In the genomic region with DNA sequence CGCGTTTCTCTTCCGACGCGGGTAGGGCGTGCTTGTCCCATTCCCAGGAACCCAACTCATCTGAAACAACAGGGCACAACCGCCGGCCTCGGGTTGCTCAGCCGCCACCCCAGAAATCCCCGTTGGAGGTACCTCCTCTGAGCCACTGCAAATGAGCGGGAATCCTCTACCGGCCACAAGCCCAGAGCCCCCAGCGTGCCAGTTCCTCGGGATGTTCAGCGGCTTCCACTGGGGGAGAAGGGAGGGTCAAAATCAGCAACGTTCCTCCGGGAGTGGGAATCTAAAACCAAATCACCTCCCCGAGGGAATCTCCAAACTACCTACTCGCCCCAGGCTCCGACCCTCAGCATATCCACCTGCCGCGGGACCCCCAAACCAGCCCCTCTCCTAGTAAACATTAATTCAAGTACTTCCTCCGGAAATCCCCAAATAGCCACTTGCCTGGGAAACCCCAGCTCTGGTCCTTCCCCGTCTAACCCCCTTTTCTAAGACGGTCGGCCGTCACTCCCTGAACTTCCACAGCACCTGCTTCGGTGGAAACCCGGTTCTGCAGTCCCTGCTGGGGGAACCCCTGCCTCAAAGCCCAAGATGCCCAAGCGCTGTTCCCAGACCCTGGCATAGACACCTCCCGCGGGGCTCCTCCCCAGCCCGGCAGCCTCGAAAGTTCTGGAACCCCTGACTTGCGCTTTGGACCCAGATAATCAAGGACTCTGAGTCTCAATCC, we compare ENCODE assay signal across 9 cellular contexts. TPM values are rescaled to one million over a fixed set of nuclear protein-coding genes. Genes with fewer than 3 reads are reported as not detected.
A peak's percentile ranks its signal among the peaks of the same experiment; 100 is the strongest.
DNase-seq lines count a peak whose midpoint lies in the region; ATAC-seq and TF ChIP-seq lines count a peak whose summit lies in the region.
"Had no signal": no experiment of that assay in that cellular context is flagged by ENCODE, and none has a peak within 500 bp of the region (broad histone marks: within the 10 kb centered on the region; RNA-seq: fewer than 3 reads in every experiment).

No MANE protein-coding gene starts in this region.

- peak overlapping the region in 56 of 59 donors; percentile 11 to 75 (median 53) for H3K4me3 ChIP-seq in dorsolateral prefrontal cortex
- H3K4me3 ChIP-seq in retinal pigment epithelial cell (ENCODE audit: low read length), result peak overlapping the region; percentile 74

- no peak overlapping the region for H3K27ac ChIP-seq in dorsolateral prefrontal cortex

- no peak for TF ChIP-seq CTCF in GM10266 (IDR thresholded peaks at IDR 0.05; ENCODE audit: control insufficient read depth, insufficient read depth, low read depth, missing control alignments)
- no peak for TF ChIP-seq CTCF in dorsolateral prefrontal cortex (IDR thresholded peaks at IDR 0.05 in 54 of 56, conservative IDR thresholded peaks at IDR 0.05 in 2 of 56; ENCODE audit: low read depth in 1 of 56, partially characterized antibody in 56 of 56)
- TF ChIP-seq CTCF in retinal pigment epithelial cell (conservative IDR thresholded peaks at IDR 0.05; ENCODE audit: low read depth, low read length), result no peak

- peak; percentile 81 for DNase-seq in GM10266 (ENCODE audit: extremely low spot score)
- DNase-seq in dorsolateral prefrontal cortex, result no peak
- DNase-seq in retinal pigment epithelial cell (ENCODE audit: low read depth), result no peak
- no peak for DNase-seq in middle frontal gyrus (ENCODE audit: extremely low spot score, low spot score)
- DNase-seq in GM19240 (ENCODE audit: insufficient read length, low spot score), result no peak
- DNase-seq in NCI-H1436 (lab: John Stamatoyannopoulos, UW), result no peak

- ATAC-seq in GM19467 (IDR thresholded peaks at IDR 0.05; ENCODE audit: unreplicated experiment) (peak; percentile 25), HG03460 (IDR thresholded peaks at IDR 0.05; ENCODE audit: unreplicated experiment) (peak; percentile 33)

- intact Hi-C loops in dorsolateral prefrontal cortex (cut with DNase I), result loop anchor here (5.0 to 10.0 kb wide), 3 partner anchors 194 to 324 kb away; partner anchors contain the start of gene RAD18 (in 1 of the 2)

- H3K27me3 ChIP-seq in dorsolateral prefrontal cortex, result peaks cover 0 to 50% (median 26%) of the 10 kb centered on the region in 45 donors

RNA-seq across cellular contexts. Expression of gene OXTR, which starts 0.9 kb away (rescaled TPM):
- 10 to 100 TPM in 20 of 120 experiments, 1 to 10 TPM in 100; 1.7 to 35.3 (median 6.5) TPM for total RNA-seq in dorsolateral prefrontal cortex

RNA-seq across cellular contexts. Expression of gene CAV3, which starts 34.9 kb away (rescaled TPM):
- 1 to 10 TPM in 1 of 120 experiments, under 1 TPM in 6, not detected in 113; 0.36 to 1.1 (median 0.44) TPM for total RNA-seq in dorsolateral prefrontal cortex
- total RNA-seq: SK-MEL-5 had no signal
